13 cellular contexts compared by ENCODE assay signal in genomic region chr16:46691720-46692119, GRCh38. TPM values are rescaled to one million over a fixed set of nuclear protein-coding genes. Genes with fewer than 3 reads are reported as not detected.
A peak's percentile ranks its signal among the peaks of the same experiment; 100 is the strongest.
DNase-seq lines count a peak whose midpoint lies in the region; ATAC-seq and TF ChIP-seq lines count a peak whose summit lies in the region.
"Had no signal": no experiment of that assay in that cellular context is flagged by ENCODE, and none has a peak within 500 bp of the region (broad histone marks: within the 10 kb centered on the region; RNA-seq: fewer than 3 reads in every experiment).

No MANE protein-coding gene starts in this region.

- BruUV-seq in PC-3 (replicated peaks; lab: Mats Ljungman, UMichigan) = no TSS peak

- H3K36me3 ChIP-seq in ES-I3 (ENCODE audit: insufficient read depth, low read length) = peaks cover 25% of the 10 kb centered on the region
- peaks cover 36% of the 10 kb centered on the region for H3K36me3 ChIP-seq in PC-3 (ENCODE audit: low read depth, low read length)

- intact Hi-C loops in PC-3 (cut with micrococcal nuclease) = no loop called here

- no peaks in the 10 kb centered on the region for H3K9me2 ChIP-seq in PC-3 (replicated peaks; ENCODE audit: low read length)

- H3K9ac ChIP-seq in ES-I3 (ENCODE audit: low read depth, low read length) = peak overlapping the region; percentile 83; the same call in 1 of the 2 replicates
- no peak overlapping the region for H3K9ac ChIP-seq in PC-3 (ENCODE audit: low read length)

- POLR2A ChIA-PET in PC-3 (lab: Charles Lee; ENCODE audit: unreplicated experiment) = interaction anchor here (0.6 kb wide), 1 partner anchor 757 kb away, joined by 4 read pairs; no protein-coding TSS in a partner anchor

- no peaks in the 10 kb centered on the region for H3K9me3 ChIP-seq in ES-I3 (ENCODE audit: control insufficient read depth, insufficient read depth, low read length)
- no peaks in the 10 kb centered on the region for H3K9me3 ChIP-seq in PC-3 (ENCODE audit: low read length)

- DNase-seq in A172 (ENCODE audit: low spot score) (peak; percentile 10), PC-3 (no peak), fibroblast of peridontal ligament (ENCODE audit: extremely low read depth) (peak; percentile 63), NCI-H524 (lab: John Stamatoyannopoulos, UW) (no peak), hypothalamus (lab: John Stamatoyannopoulos, UW) (no peak), OCI-M2 (lab: John Stamatoyannopoulos, UW; ENCODE audit: unreplicated experiment) (no peak)
- DNase-seq: activated naive CD4-positive, alpha-beta T cell treated with anti-CD3 and anti-CD28 coated beads for 36 hours; effector CD4-positive, alpha-beta T cell; MV-4-11; nucleus accumbens; stimulated activated CD4-positive, alpha-beta T cell treated with anti-CD3 and anti-CD28 coated beads, Interleukin-2, amount 100 ng/mL, for 24 hours had no signal

- no peak for TF ChIP-seq CTCF in PC-3 (conservative IDR thresholded peaks at IDR 0.05; ENCODE audit: low read depth, low read length)

- H2AFZ ChIP-seq in PC-3 (ENCODE audit: low read length) = no peak overlapping the region

- no peak overlapping the region for H3K27ac ChIP-seq in PC-3 (ENCODE audit: low read length)

- peaks cover 50% of the 10 kb centered on the region for H3K79me2 ChIP-seq in PC-3 (ENCODE audit: low read length)

- ATAC-seq in PC-3 = no peak
- ATAC-seq in GM18498 (IDR thresholded peaks at IDR 0.05; ENCODE audit: unreplicated experiment) = no peak

- no peaks in the 10 kb centered on the region for H3K27me3 ChIP-seq in PC-3 (ENCODE audit: low read length)

- CTCF ChIA-PET in PC-3 (lab: Charles Lee) = no interaction called here

- peak overlapping the region; percentile 94 for H3K4me2 ChIP-seq in PC-3 (ENCODE audit: low read length)

- H3F3A ChIP-seq in PC-3 (ENCODE audit: low read length, unreplicated experiment) = no peaks in the 10 kb centered on the region

- peak overlapping the region; percentile 95 for H3K4me3 ChIP-seq in PC-3 (ENCODE audit: low read length)

- H3K4me1 ChIP-seq in ES-I3 (ENCODE audit: insufficient read depth, low read length) = peaks cover 14% of the 10 kb centered on the region; the same call in 1 of the 2 replicates
- peaks cover 16% of the 10 kb centered on the region for H3K4me1 ChIP-seq in PC-3 (ENCODE audit: insufficient read depth, low read length)

- peaks cover 37% of the 10 kb centered on the region for H4K20me1 ChIP-seq in PC-3 (ENCODE audit: low read length)

RNA-seq across cellular contexts. Expression of gene ORC6, which starts 2.3 kb away (rescaled TPM):
- 65.1 and 72.3 TPM in 2 replicates for total RNA-seq in A172 (2014; rRNA removed; shearing (Covaris generic))
- total RNA-seq in PC-3 (2014; rRNA removed) = 27.7 and 29.9 TPM in 2 replicates

RNA-seq across cellular contexts. Expression of gene VPS35, which starts 2.7 kb away (rescaled TPM):
- 178 and 289 TPM in 2 replicates for total RNA-seq in A172 (2014; rRNA removed; shearing (Covaris generic))
- total RNA-seq in PC-3 (2014; rRNA removed) = 35.9 and 39.3 TPM in 2 replicates

RNA-seq across cellular contexts. Expression of gene MYLK3, which starts 56.4 kb away (rescaled TPM):
- total RNA-seq in A172 (2014; rRNA removed; shearing (Covaris generic)) = 0.69 and 1.00 TPM in 2 replicates
- total RNA-seq in PC-3 (2014; rRNA removed) = under 0.01 TPM in 1 of 2 replicates, not detected in the other

Comparison
In these comparisons a context has a peak if more than half of its experiments do, and no peak if none do; other contexts are left out.
1. DNase-seq: peak in A172 (single experiment) and fibroblast of peridontal ligament (single experiment); none in PC-3 (single experiment), NCI-H524 (0 of 2), hypothalamus (0 of 51) and OCI-M2 (single experiment).